In the genomic region with DNA sequence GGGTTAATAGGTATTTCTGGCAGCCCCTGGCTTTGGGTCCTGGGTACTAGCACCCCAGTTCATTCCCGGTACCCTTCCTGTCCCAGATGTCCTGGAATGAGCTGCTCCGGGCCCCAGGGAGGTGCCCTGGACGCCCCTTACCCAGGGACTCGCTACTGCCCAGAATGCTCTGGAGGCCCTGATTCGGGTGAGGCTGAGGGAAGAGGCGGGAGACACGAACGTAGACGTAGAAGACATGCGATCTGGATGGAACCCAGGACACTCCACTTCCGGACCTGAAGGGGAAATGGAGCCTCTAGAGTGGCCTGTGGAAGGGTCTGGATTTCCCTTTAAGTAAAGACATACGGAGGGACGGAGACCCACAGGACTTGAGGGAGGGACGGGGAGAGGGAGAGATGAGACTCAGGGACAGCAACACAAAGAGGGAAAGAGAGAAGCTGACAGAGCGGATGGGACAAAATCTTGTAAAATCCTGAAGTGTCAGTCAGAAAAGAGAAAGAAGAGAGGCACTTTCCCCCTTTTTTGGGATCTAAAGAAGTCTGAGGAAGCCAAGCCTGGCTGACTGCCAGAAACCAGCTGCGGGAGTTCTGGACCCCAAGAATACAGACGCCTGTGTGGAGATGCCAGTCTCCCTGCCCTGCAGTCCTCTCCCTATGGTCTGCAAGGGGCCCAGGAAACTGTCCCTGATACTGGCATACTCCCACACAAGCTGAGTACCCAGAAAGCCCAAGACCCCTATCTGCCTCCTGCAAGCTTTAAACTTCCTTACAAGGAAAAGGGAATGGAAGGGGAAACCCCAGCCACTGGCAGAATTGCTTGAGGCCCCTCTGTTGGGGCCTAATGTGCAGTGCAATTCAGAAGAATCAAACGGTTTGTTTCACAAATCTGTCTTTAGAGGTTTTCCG, we compare ENCODE assay signal across 14 cellular contexts. TPM values are rescaled to one million over a fixed set of nuclear protein-coding genes. Genes with fewer than 3 reads are reported as not detected.
A peak's percentile ranks its signal among the peaks of the same experiment; 100 is the strongest.
DNase-seq lines count a peak whose midpoint lies in the region; ATAC-seq and TF ChIP-seq lines count a peak whose summit lies in the region.
"Had no signal": no experiment of that assay in that cellular context is flagged by ENCODE, and none has a peak within 500 bp of the region (broad histone marks: within the 10 kb centered on the region; RNA-seq: fewer than 3 reads in every experiment).

No MANE protein-coding gene starts in this region.

- H3K9me3 ChIP-seq in upper lobe of right lung, result no peaks in the 10 kb centered on the region

- no peak for TF ChIP-seq CTCF in C4-2B (conservative IDR thresholded peaks at IDR 0.05)
- TF ChIP-seq CTCF in WTC11 (IDR thresholded peaks at IDR 0.05), result no peak
- TF ChIP-seq CTCF in natural killer cell (IDR thresholded peaks at IDR 0.05), result no peak
- no peak for TF ChIP-seq CTCF in upper lobe of right lung (IDR thresholded peaks at IDR 0.05)

- peaks cover 11% of the 10 kb centered on the region for H3K4me1 ChIP-seq in upper lobe of right lung

- H3K27me3 ChIP-seq in upper lobe of right lung, result peaks cover 99% of the 10 kb centered on the region

- H3K4me3 ChIP-seq in upper lobe of right lung, result no peak overlapping the region

- H3K9me3 Mint-ChIP-seq in WTC11 (no peaks in the 10 kb centered on the region), natural killer cell (no peaks in the 10 kb centered on the region)
- no peaks in the 10 kb centered on the region for H3K9me3 Mint-ChIP-seq in activated T-cell treated with anti-CD3 and anti-CD28 coated beads, Interleukin-2, amount 50 U/mL, for 4 hours
- H3K9me3 Mint-ChIP-seq: activated naive CD4-positive, alpha-beta T cell treated with anti-CD3 and anti-CD28 coated beads, Interleukin-2, amount 50 U/mL, for 24 hours had no signal

- intact Hi-C loops in natural killer cell (cut with micrococcal nuclease), result loop anchor here (10.0 kb wide), 1 partner anchor 985 kb away; no protein-coding TSS in a partner anchor
- intact Hi-C loops in upper lobe of right lung (cut with DNase I), result no loop called here

- H3K36me3 ChIP-seq in upper lobe of right lung, result no peaks in the 10 kb centered on the region

- H3K27ac ChIP-seq in C4-2B (peak overlapping the region; percentile 98), upper lobe of right lung (no peak overlapping the region)

- peaks cover 100% of the 10 kb centered on the region for H3K27me3 Mint-ChIP-seq in WTC11 (ENCODE audit: low read depth)
- H3K27me3 Mint-ChIP-seq in natural killer cell (ENCODE audit: low read depth in 2 of 2), result peaks cover 80 to 94% of the 10 kb centered on the region in 2 donors
- H3K27me3 Mint-ChIP-seq in activated T-cell treated with anti-CD3 and anti-CD28 coated beads, Interleukin-2, amount 50 U/mL, for 4 hours (ENCODE audit: low read depth), result peaks cover 93% of the 10 kb centered on the region

- H3K4me3 Mint-ChIP-seq in WTC11 (peak overlapping the region; percentile 74), natural killer cell (peak overlapping the region; percentile 80)
- no peak overlapping the region for H3K4me3 Mint-ChIP-seq in activated T-cell treated with anti-CD3 and anti-CD28 coated beads, Interleukin-2, amount 50 U/mL, for 4 hours

- ATAC-seq in WTC11 (no peak), natural killer cell (no peak), upper lobe of right lung (no peak), HG03342 (IDR thresholded peaks at IDR 0.05; ENCODE audit: unreplicated experiment) (no peak)
- ATAC-seq in activated T-cell treated with anti-CD3 and anti-CD28 coated beads, Interleukin-2, amount 50 U/mL, for 4 hours, result no peak

- CTCF ChIA-PET in HEK293T (lab: Yijun Ruan, JAX) (interaction anchor here (1.1 to 2.0 kb wide), 3 partner anchors 14 to 76 kb away, joined by 4 to 9 read pairs (median 4); no protein-coding TSS in a partner anchor), WTC11 (lab: Charles Lee) (interaction anchor here (0.6 to 2.7 kb wide), 9 partner anchors 9 to 93 kb away, joined by 3 to 18 read pairs (median 4); no protein-coding TSS in a partner anchor)

- peak; percentile 42 for DNase-seq in HEK293T (ENCODE audit: extremely low spot score)
- no peak for DNase-seq in WTC11 (ENCODE audit: low spot score)
- DNase-seq in natural killer cell, result no peak
- DNase-seq in NOMO-1 (lab: John Stamatoyannopoulos, UW; ENCODE audit: unreplicated experiment in 2 of 2), result no peak
- DNase-seq in activated T-cell treated with anti-CD3 and anti-CD28 coated beads, Interleukin-2, amount 50 U/mL, for 4 hours, result no peak
- DNase-seq in upper lobe of right lung, result no peak
- DNase-seq: cortex of kidney; NK-92 treated with Interleukin-12 subunit alpha and Interleukin-12 subunit beta, amount 100 ng/mL, for 24 hours; occipital lobe had no signal

- H3K36me3 Mint-ChIP-seq in WTC11, result no peaks in the 10 kb centered on the region
- H3K36me3 Mint-ChIP-seq in natural killer cell, result no peaks in the 10 kb centered on the region
- no peaks in the 10 kb centered on the region for H3K36me3 Mint-ChIP-seq in activated T-cell treated with anti-CD3 and anti-CD28 coated beads, Interleukin-2, amount 50 U/mL, for 4 hours (ENCODE audit: insufficient read depth)
- H3K36me3 Mint-ChIP-seq: activated naive CD4-positive, alpha-beta T cell treated with anti-CD3 and anti-CD28 coated beads, Interleukin-2, amount 50 U/mL, for 24 hours; CD4-positive, alpha-beta memory T cell had no signal

- POLR2A ChIA-PET in HEK293T (lab: Yijun Ruan, JAX), result interaction anchor here (0.9 to 3.3 kb wide), 13 partner anchors 8 to 178 kb away, joined by 3 to 58 read pairs (median 7); a partner anchor contains a TSS
- POLR2A ChIA-PET in WTC11 (lab: Charles Lee), result no interaction called here

- H3K4me1 Mint-ChIP-seq in WTC11 (peaks cover 40% of the 10 kb centered on the region), natural killer cell (peaks cover 20 to 32% of the 10 kb centered on the region in 2 donors)
- H3K4me1 Mint-ChIP-seq in activated T-cell treated with anti-CD3 and anti-CD28 coated beads, Interleukin-2, amount 50 U/mL, for 4 hours (ENCODE audit: low read depth), result peaks cover 27% of the 10 kb centered on the region

- H3K27ac Mint-ChIP-seq in WTC11 (no peak overlapping the region), natural killer cell (peak overlapping the region in 1 of 2 donors; percentile 12)
- H3K27ac Mint-ChIP-seq: activated naive CD4-positive, alpha-beta T cell treated with anti-CD3 and anti-CD28 coated beads, Interleukin-2, amount 50 U/mL, for 24 hours had no signal

TF ChIP-seq in HEK293T, 16 proteins besides CTCF, POLR2A, EP300 and RAD21:
- no peak for TF ChIP-seq ZNF384 (IDR thresholded peaks at IDR 0.05)
- TF ChIP-seq CTBP1 (IDR thresholded peaks at IDR 0.05; ENCODE audit: borderline replicate concordance), result no peak
- TF ChIP-seq HDGF (IDR thresholded peaks at IDR 0.05; ENCODE audit: borderline replicate concordance), result no peak
- TF ChIP-seq ELF4 (IDR thresholded peaks at IDR 0.05), result no peak
- no peak for TF ChIP-seq FOXM1 (IDR thresholded peaks at IDR 0.05; ENCODE audit: borderline replicate concordance)
- no peak for TF ChIP-seq TARDBP (IDR thresholded peaks at IDR 0.05)
- no peak for TF ChIP-seq BHLHE40 (IDR thresholded peaks at IDR 0.05; ENCODE audit: borderline replicate concordance)
- no peak for TF ChIP-seq SP1 (IDR thresholded peaks at IDR 0.05)

TF ChIP-seq in WTC11, 78 proteins besides CTCF, POLR2A, EP300 and RAD21:
- no peak for TF ChIP-seq CBFB (CRISPR knock-in tag; IDR thresholded peaks at IDR 0.05; ENCODE audit: low read depth)
- TF ChIP-seq, protein P1, sequence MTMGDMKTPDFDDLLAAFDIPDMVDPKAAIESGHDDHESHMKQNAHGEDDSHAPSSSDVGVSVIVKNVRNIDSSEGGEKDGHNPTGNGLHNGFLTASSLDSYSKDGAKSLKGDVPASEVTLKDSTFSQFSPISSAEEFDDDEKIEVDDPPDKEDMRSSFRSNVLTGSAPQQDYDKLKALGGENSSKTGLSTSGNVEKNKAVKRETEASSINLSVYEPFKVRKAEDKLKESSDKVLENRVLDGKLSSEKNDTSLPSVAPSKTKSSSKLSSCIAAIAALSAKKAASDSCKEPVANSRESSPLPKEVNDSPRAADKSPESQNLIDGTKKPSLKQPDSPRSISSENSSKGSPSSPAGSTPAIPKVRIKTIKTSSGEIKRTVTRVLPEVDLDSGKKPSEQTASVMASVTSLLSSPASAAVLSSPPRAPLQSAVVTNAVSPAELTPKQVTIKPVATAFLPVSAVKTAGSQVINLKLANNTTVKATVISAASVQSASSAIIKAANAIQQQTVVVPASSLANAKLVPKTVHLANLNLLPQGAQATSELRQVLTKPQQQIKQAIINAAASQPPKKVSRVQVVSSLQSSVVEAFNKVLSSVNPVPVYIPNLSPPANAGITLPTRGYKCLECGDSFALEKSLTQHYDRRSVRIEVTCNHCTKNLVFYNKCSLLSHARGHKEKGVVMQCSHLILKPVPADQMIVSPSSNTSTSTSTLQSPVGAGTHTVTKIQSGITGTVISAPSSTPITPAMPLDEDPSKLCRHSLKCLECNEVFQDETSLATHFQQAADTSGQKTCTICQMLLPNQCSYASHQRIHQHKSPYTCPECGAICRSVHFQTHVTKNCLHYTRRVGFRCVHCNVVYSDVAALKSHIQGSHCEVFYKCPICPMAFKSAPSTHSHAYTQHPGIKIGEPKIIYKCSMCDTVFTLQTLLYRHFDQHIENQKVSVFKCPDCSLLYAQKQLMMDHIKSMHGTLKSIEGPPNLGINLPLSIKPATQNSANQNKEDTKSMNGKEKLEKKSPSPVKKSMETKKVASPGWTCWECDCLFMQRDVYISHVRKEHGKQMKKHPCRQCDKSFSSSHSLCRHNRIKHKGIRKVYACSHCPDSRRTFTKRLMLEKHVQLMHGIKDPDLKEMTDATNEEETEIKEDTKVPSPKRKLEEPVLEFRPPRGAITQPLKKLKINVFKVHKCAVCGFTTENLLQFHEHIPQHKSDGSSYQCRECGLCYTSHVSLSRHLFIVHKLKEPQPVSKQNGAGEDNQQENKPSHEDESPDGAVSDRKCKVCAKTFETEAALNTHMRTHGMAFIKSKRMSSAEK (CRISPR knock-in tag; IDR thresholded peaks at IDR 0.05; ENCODE audit: borderline replicate concordance), result no peak
TF ChIP-seq in WTC11: peak in this region for 0.

RNA-seq across cellular contexts. Expression of a gene that starts 1.0 kb away (rescaled TPM):
- total RNA-seq in WTC11 (2021) (1.6 to 2.8 TPM (median 1.7 TPM) in 3 replicates), natural killer cell (not detected), upper lobe of right lung (not detected)
- under 1 TPM in 1 of 3 donors, not detected in 2; 0.11 TPM for total RNA-seq in activated T-cell treated with anti-CD3 and anti-CD28 coated beads, Interleukin-2, amount 50 U/mL, for 4 hours
- total RNA-seq: CD4-positive, alpha-beta memory T cell; T-helper 1 cell treated with Interleukin-12 subunit alpha and Interleukin-12 subunit beta and Interleukin-4 antibody, amounts not matched to agents 30 ng/mL and 1 ng/mL, for 36 hours had no signal

RNA-seq across cellular contexts. Expression of a gene that starts 6.6 kb away (rescaled TPM):
- total RNA-seq in WTC11 (2021), result 8.0 to 22.3 TPM (median 9.2 TPM) in 3 replicates
- not detected for total RNA-seq in natural killer cell
- total RNA-seq in activated T-cell treated with anti-CD3 and anti-CD28 coated beads, Interleukin-2, amount 50 U/mL, for 4 hours, result not detected
- total RNA-seq in upper lobe of right lung, result not detected
- total RNA-seq: CD4-positive, alpha-beta memory T cell; occipital lobe; T-helper 1 cell treated with Interleukin-12 subunit alpha and Interleukin-12 subunit beta and Interleukin-4 antibody, amounts not matched to agents 30 ng/mL and 1 ng/mL, for 36 hours had no signal

RNA-seq across cellular contexts. Expression of a gene that starts 7.3 kb away (rescaled TPM):
- total RNA-seq in WTC11 (2021) (35.2 to 60.8 TPM (median 37.9 TPM) in 3 replicates), natural killer cell (not detected), upper lobe of right lung (not detected)
- not detected for total RNA-seq in activated T-cell treated with anti-CD3 and anti-CD28 coated beads, Interleukin-2, amount 50 U/mL, for 4 hours
- total RNA-seq: CD4-positive, alpha-beta memory T cell; occipital lobe; T-helper 1 cell treated with Interleukin-12 subunit alpha and Interleukin-12 subunit beta and Interleukin-4 antibody, amounts not matched to agents 30 ng/mL and 1 ng/mL, for 36 hours had no signal

Comparison
In these comparisons a context has a peak if more than half of its experiments do, and no peak if none do; other contexts are left out.
1. RNA of a gene that starts 7.3 kb away (total RNA-seq): 35.2 to 60.8 TPM in WTC11; not detected in activated T-cell treated with anti-CD3 and anti-CD28 coated beads, Interleukin-2, amount 50 U/mL, for 4 hours, not detected in natural killer cell and not detected in upper lobe of right lung (single experiment); every median in the first group is over 10 times any median in the second.